ENCODE assay signal across 9 cellular contexts in the genomic region with DNA sequence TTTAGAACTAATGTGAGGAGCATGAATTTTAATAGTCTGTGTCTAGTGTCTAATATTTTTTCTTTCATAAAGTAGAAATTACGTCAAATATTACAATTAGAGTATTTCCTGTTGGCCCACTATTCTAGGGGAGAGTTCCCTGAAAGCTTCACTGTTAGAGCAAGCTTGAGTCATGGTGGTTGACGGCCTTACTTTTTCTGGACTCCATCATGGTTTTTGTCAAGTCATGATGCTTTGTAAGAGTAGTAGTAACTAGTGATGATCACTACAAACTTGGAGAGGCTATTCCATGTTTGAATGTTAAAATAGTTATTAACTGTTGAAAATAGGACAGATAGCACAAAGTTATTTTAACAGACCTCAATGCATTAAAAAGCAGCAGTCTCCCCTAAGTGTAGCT. TPM values are rescaled to one million over a fixed set of nuclear protein-coding genes. Genes with fewer than 3 reads are reported as not detected.
DNase-seq lines count a peak whose midpoint lies in the region; ATAC-seq, FAIRE-seq and TF ChIP-seq lines count a peak whose summit lies in the region.
"Had no signal": no experiment of that assay in that cellular context is flagged by ENCODE, and none has a peak within 500 bp of the region (broad histone marks: within the 10 kb centered on the region; RNA-seq: fewer than 3 reads in every experiment).

No MANE protein-coding gene starts in this region.

- H3K9me3 ChIP-seq in stomach (no peaks in the 10 kb centered on the region), left lung (no peaks in the 10 kb centered on the region), pancreas (no peaks in the 10 kb centered on the region)
- H3K9me3 ChIP-seq: SJSA1 had no signal

- H3K4me1 ChIP-seq in stomach: peaks cover 14 to 32% (median 26%) of the 10 kb centered on the region in 4 donors
- peaks cover 10 to 22% of the 10 kb centered on the region in 2 donors for H3K4me1 ChIP-seq in left lung
- H3K4me1 ChIP-seq in pancreas: peaks cover 6 to 19% (median 10%) of the 10 kb centered on the region in 3 donors

- peaks cover 5% of the 10 kb centered on the region for H3K27me3 Mint-ChIP-seq in activated naive CD4-positive, alpha-beta T cell treated with anti-CD3 and anti-CD28 coated beads for 36 hours (ENCODE audit: low read depth)
- H3K27me3 Mint-ChIP-seq in WTC11 (ENCODE audit: low read depth): peaks cover 29% of the 10 kb centered on the region

- intact Hi-C loops in activated naive CD4-positive, alpha-beta T cell treated with anti-CD3 and anti-CD28 coated beads for 36 hours (cut with micrococcal nuclease): loop anchor here (2.0 kb wide), 3 partner anchors 43 to 431 kb away; partner anchors contain the start of genes C17orf75 and MYO1D
- intact Hi-C loops in stomach (cut with DNase I; ENCODE audit: low total_unique reads) (no loop called here), left lung (cut with DNase I) (no loop called here), pancreas (cut with DNase I) (loop anchor here in 1 of 3 donors (5.0 kb wide), 1 partner anchor 84 kb away; no protein-coding TSS in a partner anchor)

- ATAC-seq in WTC11 (no peak), left lung (no peak), pancreas (no peak)

- peaks cover 31% of the 10 kb centered on the region for H3K4me1 Mint-ChIP-seq in activated naive CD4-positive, alpha-beta T cell treated with anti-CD3 and anti-CD28 coated beads for 36 hours (ENCODE audit: low read depth)
- peaks cover 19% of the 10 kb centered on the region for H3K4me1 Mint-ChIP-seq in WTC11

- no peak for TF ChIP-seq EP300 in stomach (IDR thresholded peaks at IDR 0.05)

- POLR2A ChIA-PET in WTC11 (lab: Charles Lee): no interaction called here

- H3K36me3 Mint-ChIP-seq in activated naive CD4-positive, alpha-beta T cell treated with anti-CD3 and anti-CD28 coated beads for 36 hours (ENCODE audit: low read depth): peaks cover 37% of the 10 kb centered on the region
- H3K36me3 Mint-ChIP-seq in WTC11: peaks cover 39% of the 10 kb centered on the region

- peak overlapping the region; percentile 4 for H3K27ac Mint-ChIP-seq in activated naive CD4-positive, alpha-beta T cell treated with anti-CD3 and anti-CD28 coated beads for 36 hours
- 0 out of 2 replicates have a peak overlapping the region, but pooled peaks have one; percentile 63 for H3K27ac Mint-ChIP-seq in WTC11

- FAIRE-seq in pancreas (lab: Jason Lieb, UNC): no peak

- TF ChIP-seq CTCF in WTC11 (IDR thresholded peaks at IDR 0.05) (no peak), foreskin fibroblast (IDR thresholded peaks at IDR 0.05; ENCODE audit: low read depth, low read length) (no peak), stomach (IDR thresholded peaks at IDR 0.05) (no peak), left lung (IDR thresholded peaks at IDR 0.05) (no peak), pancreas (IDR thresholded peaks at IDR 0.05) (no peak)

- H3K27ac ChIP-seq in stomach (no peak overlapping the region), left lung (no peak overlapping the region), pancreas (no peak overlapping the region)

- 58 to 71% (median 64%) methylated on average over 2 of the region's 2 CpGs for WGBS in stomach, 5 donors
- WGBS in pancreas, 2 donors: 55 to 69% methylated on average over 2 of the region's 2 CpGs

- DNase-seq in activated naive CD4-positive, alpha-beta T cell treated with anti-CD3 and anti-CD28 coated beads for 36 hours: no peak
- no peak for DNase-seq in activated naive CD4-positive, alpha-beta T cell (lab: John Stamatoyannopoulos, UW)
- DNase-seq in WTC11 (ENCODE audit: low spot score) (no peak), foreskin fibroblast (peak in 1 of 2 donors; percentile 6), stomach (no peak), NCI-H69 (lab: John Stamatoyannopoulos, UW) (no peak), left lung (no peak), pancreas (no peak)

- H3K9me3 Mint-ChIP-seq in activated naive CD4-positive, alpha-beta T cell treated with anti-CD3 and anti-CD28 coated beads for 36 hours: no peaks in the 10 kb centered on the region
- H3K9me3 Mint-ChIP-seq in WTC11: peaks cover 13% of the 10 kb centered on the region

- CTCF ChIA-PET in activated naive CD4-positive, alpha-beta T cell treated with anti-CD3 and anti-CD28 coated beads for 36 hours (lab: Charles Lee): interaction anchor here (0.6 to 7.9 kb wide), 2 partner anchors 17 to 22 kb away, joined by 3 to 96 read pairs; no protein-coding TSS in a partner anchor
- CTCF ChIA-PET in WTC11 (lab: Charles Lee): interaction anchor here (2.3 to 2.5 kb wide), 2 partner anchors 17 to 74 kb away, joined by 9 to 34 read pairs; no protein-coding TSS in a partner anchor

- peak overlapping the region; percentile 93 for H3K4me3 Mint-ChIP-seq in activated naive CD4-positive, alpha-beta T cell treated with anti-CD3 and anti-CD28 coated beads for 36 hours
- peak overlapping the region; percentile 95 for H3K4me3 Mint-ChIP-seq in WTC11

- TF ChIP-seq POLR2A in stomach (IDR thresholded peaks at IDR 0.05): no peak

- H3K36me3 ChIP-seq in stomach (peaks cover 21 to 43% (median 41%) of the 10 kb centered on the region in 4 donors), left lung (peaks cover 4 to 42% of the 10 kb centered on the region in 2 donors), pancreas (peaks cover 0 to 7% (median 0%) of the 10 kb centered on the region in 3 donors)

- H3K27me3 ChIP-seq in stomach (no peaks in the 10 kb centered on the region), left lung (no peaks in the 10 kb centered on the region), pancreas (no peaks in the 10 kb centered on the region)

- H3K4me3 ChIP-seq in foreskin fibroblast (ENCODE audit: low read depth in 1 of 2, low read length in 2 of 2) (peak overlapping the region; percentile 75 to 97), stomach (peak overlapping the region in 3 of 4 donors; percentile 69 to 88 (median 86)), left lung (peak overlapping the region in 1 of 2 donors; percentile 100), pancreas (peak overlapping the region in 2 of 4 donors; percentile 95 to 97)

TF ChIP-seq in WTC11, 78 proteins besides CTCF, POLR2A, EP300 and RAD21 (continues in another document):
- TF ChIP-seq, protein P1, sequence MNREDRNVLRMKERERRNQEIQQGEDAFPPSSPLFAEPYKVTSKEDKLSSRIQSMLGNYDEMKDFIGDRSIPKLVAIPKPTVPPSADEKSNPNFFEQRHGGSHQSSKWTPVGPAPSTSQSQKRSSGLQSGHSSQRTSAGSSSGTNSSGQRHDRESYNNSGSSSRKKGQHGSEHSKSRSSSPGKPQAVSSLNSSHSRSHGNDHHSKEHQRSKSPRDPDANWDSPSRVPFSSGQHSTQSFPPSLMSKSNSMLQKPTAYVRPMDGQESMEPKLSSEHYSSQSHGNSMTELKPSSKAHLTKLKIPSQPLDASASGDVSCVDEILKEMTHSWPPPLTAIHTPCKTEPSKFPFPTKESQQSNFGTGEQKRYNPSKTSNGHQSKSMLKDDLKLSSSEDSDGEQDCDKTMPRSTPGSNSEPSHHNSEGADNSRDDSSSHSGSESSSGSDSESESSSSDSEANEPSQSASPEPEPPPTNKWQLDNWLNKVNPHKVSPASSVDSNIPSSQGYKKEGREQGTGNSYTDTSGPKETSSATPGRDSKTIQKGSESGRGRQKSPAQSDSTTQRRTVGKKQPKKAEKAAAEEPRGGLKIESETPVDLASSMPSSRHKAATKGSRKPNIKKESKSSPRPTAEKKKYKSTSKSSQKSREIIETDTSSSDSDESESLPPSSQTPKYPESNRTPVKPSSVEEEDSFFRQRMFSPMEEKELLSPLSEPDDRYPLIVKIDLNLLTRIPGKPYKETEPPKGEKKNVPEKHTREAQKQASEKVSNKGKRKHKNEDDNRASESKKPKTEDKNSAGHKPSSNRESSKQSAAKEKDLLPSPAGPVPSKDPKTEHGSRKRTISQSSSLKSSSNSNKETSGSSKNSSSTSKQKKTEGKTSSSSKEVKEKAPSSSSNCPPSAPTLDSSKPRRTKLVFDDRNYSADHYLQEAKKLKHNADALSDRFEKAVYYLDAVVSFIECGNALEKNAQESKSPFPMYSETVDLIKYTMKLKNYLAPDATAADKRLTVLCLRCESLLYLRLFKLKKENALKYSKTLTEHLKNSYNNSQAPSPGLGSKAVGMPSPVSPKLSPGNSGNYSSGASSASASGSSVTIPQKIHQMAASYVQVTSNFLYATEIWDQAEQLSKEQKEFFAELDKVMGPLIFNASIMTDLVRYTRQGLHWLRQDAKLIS (CRISPR knock-in tag; IDR thresholded peaks at IDR 0.05; ENCODE audit: borderline replicate concordance): no peak
- TF ChIP-seq ERG (CRISPR knock-in tag; IDR thresholded peaks at IDR 0.05): no peak
- TF ChIP-seq, protein P2, sequence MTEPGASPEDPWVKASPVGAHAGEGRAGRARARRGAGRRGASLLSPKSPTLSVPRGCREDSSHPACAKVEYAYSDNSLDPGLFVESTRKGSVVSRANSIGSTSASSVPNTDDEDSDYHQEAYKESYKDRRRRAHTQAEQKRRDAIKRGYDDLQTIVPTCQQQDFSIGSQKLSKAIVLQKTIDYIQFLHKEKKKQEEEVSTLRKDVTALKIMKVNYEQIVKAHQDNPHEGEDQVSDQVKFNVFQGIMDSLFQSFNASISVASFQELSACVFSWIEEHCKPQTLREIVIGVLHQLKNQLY (CRISPR knock-in tag; IDR thresholded peaks at IDR 0.05): no peak
- TF ChIP-seq ZNF138 (CRISPR knock-in tag; conservative IDR thresholded peaks at IDR 0.05): no peak
- no peak for TF ChIP-seq EMX1 (CRISPR knock-in tag; IDR thresholded peaks at IDR 0.05)

RNA-seq across cellular contexts. Expression of gene PSMD11, which starts 1.7 kb away (rescaled TPM):
- total RNA-seq in activated naive CD4-positive, alpha-beta T cell treated with anti-CD3 and anti-CD28 coated beads for 36 hours: 100 to 1,000 TPM; 132 to 145 TPM
- 133 to 155 TPM (median 146 TPM) in 3 replicates for total RNA-seq in WTC11 (2021)
- 100 to 1,000 TPM in 1 of 5 donors, 10 to 100 TPM in 4; 21.0 to 131 (median 36.5) TPM for total RNA-seq in stomach
- polyA plus RNA-seq in stomach: 10 to 100 TPM; 29.6 to 30.4 (median 30.1) TPM
- total RNA-seq in left lung: 100 to 1,000 TPM in 1 of 2 donors, 10 to 100 TPM in 1; 67.4 to 115 TPM
- 10 to 100 TPM; 22.1 to 39.4 (median 32.7) TPM for total RNA-seq in pancreas
- polyA plus RNA-seq in pancreas: 10 to 100 TPM; 23.5 to 35.6 TPM

RNA-seq across cellular contexts. Expression of gene CDK5R1, which starts 40.8 kb away (rescaled TPM):
- 10 to 100 TPM; 50.6 to 52.1 TPM for total RNA-seq in activated naive CD4-positive, alpha-beta T cell treated with anti-CD3 and anti-CD28 coated beads for 36 hours
- total RNA-seq in WTC11 (2021) (9.0 to 9.9 TPM (median 9.2 TPM) in 3 replicates), stomach (1 to 10 TPM in 3 of 5 donors, under 1 TPM in 1, not detected in 1; 0.45 to 2.6 (median 1.9) TPM), left lung (1 to 10 TPM; 1.3 to 1.5 TPM), pancreas (1 to 10 TPM in 2 of 6 donors, under 1 TPM in 4; 0.46 to 1.7 (median 0.88) TPM)
- polyA plus RNA-seq in stomach (1 to 10 TPM in 1 of 3 donors, under 1 TPM in 1, not detected in 1; 0.37 to 1.9 TPM), pancreas (1 to 10 TPM; 1.5 to 5.1 TPM)
